Comparison of ENCODE assay signal across 14 cellular contexts in genomic region chr20:1001981-1002681, GRCh38. TPM values are rescaled to one million over a fixed set of nuclear protein-coding genes. Genes with fewer than 3 reads are reported as not detected.
DNase-seq lines count a peak whose midpoint lies in the region; ATAC-seq and TF ChIP-seq lines count a peak whose summit lies in the region.
"Had no signal": no experiment of that assay in that cellular context is flagged by ENCODE, and none has a peak within 500 bp of the region (broad histone marks: within the 10 kb centered on the region; RNA-seq: fewer than 3 reads in every experiment).

TSS of gene RSPO4 (minus strand) at chr20:1002311. CDS start at chr20:1002164, 147 bp downstream.

- peaks cover 6 to 7% of the 10 kb centered on the region in 2 experiments for H3K4me1 ChIP-seq in trophoblast cell (ENCODE audit: control insufficient read depth in 1 of 2, insufficient read depth in 2 of 2, low read length in 2 of 2)
- H3K4me1 ChIP-seq in PC-9 (replicated peaks; ENCODE audit: insufficient read depth), result no peaks in the 10 kb centered on the region
- H3K4me1 ChIP-seq: adrenal gland had no signal

- no peak within 1 kb of the TSS for H3K18ac ChIP-seq in trophoblast cell (ENCODE audit: low read length)

- CTCF ChIA-PET in PC-9 (lab: Charles Lee), result no interaction called here

- H3K36me3 ChIP-seq in trophoblast cell (ENCODE audit: control insufficient read depth in 1 of 2, insufficient read depth in 2 of 2, low read length in 2 of 2) (no peaks in the 10 kb centered on the region), PC-9 (ENCODE audit: low read depth) (no peaks in the 10 kb centered on the region)
- H3K36me3 ChIP-seq: adrenal gland had no signal

- H2BK120ac ChIP-seq in trophoblast cell (ENCODE audit: insufficient read depth, low read length, poor library complexity), result no peak within 1 kb of the TSS

- peaks cover 23% of the 10 kb centered on the region for H3K27me3 ChIP-seq in trophoblast cell (ENCODE audit: insufficient read depth, low read length)
- H3K27me3 ChIP-seq in PC-9 (ENCODE audit: insufficient read depth, low read depth), result peaks cover 46% of the 10 kb centered on the region

- intact Hi-C loops in PC-9 (cut with micrococcal nuclease; ENCODE audit: unreplicated experiment), result no loop called here

- H3K9me2 ChIP-seq in PC-9 (ENCODE audit: insufficient read depth), result no peaks in the 10 kb centered on the region

- no peak within 1 kb of the TSS for H3K9ac ChIP-seq in trophoblast cell (ENCODE audit: low read length)

- no peak within 1 kb of the TSS for H3K23ac ChIP-seq in trophoblast cell (ENCODE audit: low read length)

- H3F3A ChIP-seq in PC-9 (ENCODE audit: insufficient read depth, low read depth), result no peaks in the 10 kb centered on the region

- POLR2A ChIA-PET in PC-9 (lab: Charles Lee; ENCODE audit: unreplicated experiment), result no interaction called here

- no peak within 1 kb of the TSS for H2BK12ac ChIP-seq in trophoblast cell (ENCODE audit: low read length)

- no TSS peak for BruUV-seq in PC-9 (replicated peaks; lab: Mats Ljungman, UMichigan)

- no peak within 1 kb of the TSS for H4K91ac ChIP-seq in trophoblast cell (ENCODE audit: low read depth, low read length)

- ATAC-seq in GM19023 (IDR thresholded peaks at IDR 0.05; ENCODE audit: unreplicated experiment), result no peak
- no peak for ATAC-seq in GM21576 (IDR thresholded peaks at IDR 0.05; ENCODE audit: unreplicated experiment)

- H2AFZ ChIP-seq in trophoblast cell (ENCODE audit: insufficient read depth, low read length, poor library complexity), result peak within 1 kb of the TSS; percentile 54
- no peak within 1 kb of the TSS for H2AFZ ChIP-seq in PC-9

- peak within 1 kb of the TSS; percentile 48 for H3K4me3 ChIP-seq in trophoblast cell (ENCODE audit: low read depth, low read length)
- H3K4me3 ChIP-seq in PC-9, result no peak within 1 kb of the TSS
- H3K4me3 ChIP-seq: adrenal gland had no signal

- no CpG with 5 or more reads among the region's 85 CpGs for WGBS in trophoblast cell (ENCODE audit: extremely low coverage, insufficient coverage, insufficient read length)

- H4K8ac ChIP-seq in trophoblast cell (ENCODE audit: low read depth, low read length), result no peak within 1 kb of the TSS

- H3K79me2 ChIP-seq in trophoblast cell (ENCODE audit: control insufficient read depth, insufficient read depth, low read length, poor library complexity) (no peaks in the 10 kb centered on the region), PC-9 (ENCODE audit: low read depth) (no peaks in the 10 kb centered on the region)

- TF ChIP-seq CTCF in PC-9 (conservative IDR thresholded peaks at IDR 0.05), result no peak

- no peak within 1 kb of the TSS for H3K4ac ChIP-seq in trophoblast cell (ENCODE audit: low read depth, low read length)

- H3K9me3 ChIP-seq in trophoblast cell (ENCODE audit: insufficient read depth, low read depth, low read length) (peaks cover 3% of the 10 kb centered on the region), PC-9 (ENCODE audit: insufficient read depth, low read depth) (no peaks in the 10 kb centered on the region)
- H3K9me3 ChIP-seq: adrenal gland had no signal

- H2AK5ac ChIP-seq in trophoblast cell (ENCODE audit: low read length), result no peak within 1 kb of the TSS

- DNase-seq in NCI-H345 (lab: John Stamatoyannopoulos, UW) (peak; percentile 8), NCI-H345 treated with DMSO at 0.1 percent for 48 hours (lab: John Stamatoyannopoulos, UW; ENCODE audit: unreplicated experiment) (no peak), NCI-H526 (lab: John Stamatoyannopoulos, UW) (peak; percentile 45 to 87), germinal center (ENCODE audit: low spot score) (peak; percentile 17), trophoblast cell (peak in 1 of 2 donors; percentile 9), PC-9 (no peak)
- DNase-seq: adrenal gland, erythroblast, NCI-H2029 treated with DMSO at 0.1 percent for 48 hours had no signal

- H4K12ac ChIP-seq in trophoblast cell (ENCODE audit: low read depth, low read length), result no peak within 1 kb of the TSS

- no peak within 1 kb of the TSS for H3K27ac ChIP-seq in trophoblast cell (ENCODE audit: low read depth, low read length)
- H3K27ac ChIP-seq in PC-9, result no peak within 1 kb of the TSS
- H3K27ac ChIP-seq: adrenal gland had no signal

- no peak within 1 kb of the TSS for H2BK5ac ChIP-seq in trophoblast cell (ENCODE audit: low read depth, low read length, poor library complexity)

- no peaks in the 10 kb centered on the region for H4K20me1 ChIP-seq in PC-9 (ENCODE audit: insufficient read depth)

- H3K4me2 ChIP-seq in trophoblast cell (ENCODE audit: low read length) (peak within 1 kb of the TSS; percentile 78), PC-9 (no peak within 1 kb of the TSS)

- no peaks in the 10 kb centered on the region for H3K79me1 ChIP-seq in trophoblast cell (ENCODE audit: low read length)

- no peak within 1 kb of the TSS for H3K14ac ChIP-seq in trophoblast cell (ENCODE audit: low read length)

RNA-seq across cellular contexts. Expression of gene RSPO4, which starts in this region (rescaled TPM):
- polyA plus RNA-seq in trophoblast cell (2013), result 0.28 and 0.37 TPM in 2 replicates
- total RNA-seq in PC-9 (2021), result not detected in 2 replicates
- total RNA-seq: mononuclear cell, urinary bladder had no signal
- polyA plus RNA-seq: AG04450 had no signal

Comparison
In these comparisons a context has a peak if more than half of its experiments do, and no peak if none do; other contexts are left out.
1. DNase-seq: peak in NCI-H345 (single experiment), NCI-H526 (2 of 2) and germinal center (single experiment); none in NCI-H345 treated with DMSO at 0.1 percent for 48 hours (single experiment) and PC-9 (0 of 2).